23 cellular contexts compared by ENCODE assay signal in the genomic region with DNA sequence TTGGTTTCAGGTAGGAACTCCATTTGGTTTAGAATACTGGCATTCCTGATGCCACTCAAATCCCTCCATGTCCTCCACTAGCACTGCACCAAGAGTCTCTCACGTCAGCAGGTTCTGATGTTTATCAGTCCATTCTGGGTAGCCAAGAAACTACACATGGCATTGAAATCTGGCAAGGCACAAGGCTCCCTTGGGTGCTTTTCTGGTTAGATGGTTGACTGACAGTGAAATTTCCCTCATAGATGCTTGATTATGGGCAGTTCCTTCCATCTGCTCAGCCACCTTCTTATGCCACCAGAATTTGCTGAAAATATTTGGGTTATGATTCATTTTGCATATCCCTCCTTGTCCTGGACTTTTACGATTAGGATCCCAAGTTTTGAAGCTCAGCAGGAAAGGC. TPM values are rescaled to one million over a fixed set of nuclear protein-coding genes. Genes with fewer than 3 reads are reported as not detected.
DNase-seq lines count a peak whose midpoint lies in the region; ATAC-seq, FAIRE-seq and TF ChIP-seq lines count a peak whose summit lies in the region.
"Had no signal": no experiment of that assay in that cellular context is flagged by ENCODE, and none has a peak within 500 bp of the region (broad histone marks: within the 10 kb centered on the region; RNA-seq: fewer than 3 reads in every experiment).

No MANE protein-coding gene starts in this region.

- H3K27me3 ChIP-seq in CD4-positive, alpha-beta T cell (ENCODE audit: control insufficient read depth, insufficient read depth, low read length), result no peaks in the 10 kb centered on the region
- H3K27me3 ChIP-seq in esophagus squamous epithelium (no peaks in the 10 kb centered on the region), pancreas (no peaks in the 10 kb centered on the region)
- H3K27me3 ChIP-seq: BLaER1 had no signal

- peaks cover 17% of the 10 kb centered on the region for H3K9me3 Mint-ChIP-seq in CD4-positive, alpha-beta T cell
- H3K9me3 Mint-ChIP-seq in naive thymus-derived CD8-positive, alpha-beta T cell, result peaks cover 10 to 21% (median 17%) of the 10 kb centered on the region in 9 donors
- peaks cover 5% of the 10 kb centered on the region for H3K9me3 Mint-ChIP-seq in natural killer cell treated with Interleukin-12 subunit alpha and Interleukin-12 subunit beta and Interleukin-15 and Interleukin-18, amount 100 ng/mL, for 72 hours

- no peak for TF ChIP-seq CTCF in CD4-positive, alpha-beta T cell (IDR thresholded peaks at IDR 0.05)
- no peak for TF ChIP-seq CTCF in esophagus squamous epithelium (IDR thresholded peaks at IDR 0.05)
- no peak for TF ChIP-seq CTCF in pancreas (IDR thresholded peaks at IDR 0.05)

- H3K4me1 ChIP-seq in esophagus squamous epithelium, result peaks cover 15 to 70% (median 27%) of the 10 kb centered on the region in 3 donors
- no peaks in the 10 kb centered on the region for H3K4me1 ChIP-seq in pancreas
- H3K4me1 ChIP-seq: BLaER1 had no signal

- POLR2A ChIA-PET in CD4-positive, alpha-beta T cell (lab: Charles Lee), result interaction anchor here (1.0 kb wide), 1 partner anchor 75 kb away, joined by 3 read pairs; no protein-coding TSS in a partner anchor
- POLR2A ChIA-PET in naive thymus-derived CD8-positive, alpha-beta T cell (lab: Charles Lee), result interaction anchor here (0.6 to 3.8 kb wide), 2 partner anchors 9 to 76 kb away, joined by 4 to 31 read pairs; no protein-coding TSS in a partner anchor

- H3K36me3 Mint-ChIP-seq in CD4-positive, alpha-beta T cell (ENCODE audit: low read depth), result peaks cover 58% of the 10 kb centered on the region
- H3K36me3 Mint-ChIP-seq in naive thymus-derived CD8-positive, alpha-beta T cell, result peaks cover 20 to 28% (median 27%) of the 10 kb centered on the region in 3 donors
- H3K36me3 Mint-ChIP-seq in natural killer cell treated with Interleukin-12 subunit alpha and Interleukin-12 subunit beta and Interleukin-15 and Interleukin-18, amount 100 ng/mL, for 72 hours, result peaks cover 5% of the 10 kb centered on the region
- H3K36me3 Mint-ChIP-seq: CD14-positive monocyte had no signal

- no peak overlapping the region for H3K4me3 Mint-ChIP-seq in CD4-positive, alpha-beta T cell
- peak overlapping the region in 5 of 10 donors; percentile 37 to 67 (median 55) for H3K4me3 Mint-ChIP-seq in naive thymus-derived CD8-positive, alpha-beta T cell
- no peak overlapping the region for H3K4me3 Mint-ChIP-seq in natural killer cell treated with Interleukin-12 subunit alpha and Interleukin-12 subunit beta and Interleukin-15 and Interleukin-18, amount 100 ng/mL, for 72 hours
- H3K4me3 Mint-ChIP-seq: CD14-positive monocyte; CD8-positive, alpha-beta memory T cell; H9 had no signal

- H3K36me3 ChIP-seq in esophagus squamous epithelium, result no peaks in the 10 kb centered on the region
- H3K36me3 ChIP-seq in pancreas, result no peaks in the 10 kb centered on the region
- H3K36me3 ChIP-seq: BLaER1 had no signal

- intact Hi-C loops in CD4-positive, alpha-beta T cell (cut with DNase I, micrococcal nuclease), result no loop called here
- intact Hi-C loops in esophagus squamous epithelium (cut with DNase I), result no loop called here
- intact Hi-C loops in pancreas (cut with DNase I), result no loop called here

- H3K4me3 ChIP-seq in esophagus squamous epithelium (no peak overlapping the region), pancreas (no peak overlapping the region)
- H3K4me3 ChIP-seq: BLaER1, GM12878 had no signal

- WGBS in esophagus squamous epithelium, 2 donors, result 67 to 79% methylated on average over 2 of the region's 2 CpGs
- WGBS in pancreas, 2 donors, result 81 to 85% methylated on average over 2 of the region's 2 CpGs

- peak overlapping the region; percentile 90 for H3K27ac Mint-ChIP-seq in CD4-positive, alpha-beta T cell
- H3K27ac Mint-ChIP-seq in naive thymus-derived CD8-positive, alpha-beta T cell, result peak overlapping the region; percentile 44 to 96 (median 82)
- no peak overlapping the region for H3K27ac Mint-ChIP-seq in natural killer cell treated with Interleukin-12 subunit alpha and Interleukin-12 subunit beta and Interleukin-15 and Interleukin-18, amount 100 ng/mL, for 72 hours
- H3K27ac Mint-ChIP-seq: CD14-positive monocyte; CD8-positive, alpha-beta memory T cell; H9 had no signal

- peaks cover 70% of the 10 kb centered on the region for H3K4me1 Mint-ChIP-seq in CD4-positive, alpha-beta T cell (ENCODE audit: low read depth)
- H3K4me1 Mint-ChIP-seq in naive thymus-derived CD8-positive, alpha-beta T cell, result peaks cover 39 to 57% (median 49%) of the 10 kb centered on the region in 4 donors
- no peaks in the 10 kb centered on the region for H3K4me1 Mint-ChIP-seq in natural killer cell treated with Interleukin-12 subunit alpha and Interleukin-12 subunit beta and Interleukin-15 and Interleukin-18, amount 100 ng/mL, for 72 hours (ENCODE audit: low read depth in 2 of 2)
- H3K4me1 Mint-ChIP-seq: CD14-positive monocyte had no signal

- no peak for ATAC-seq in CD4-positive, alpha-beta T cell (ENCODE audit: poor library complexity)
- no peak for ATAC-seq in naive thymus-derived CD8-positive, alpha-beta T cell
- ATAC-seq in pancreas, result no peak
- ATAC-seq in natural killer cell treated with Interleukin-12 subunit alpha and Interleukin-12 subunit beta and Interleukin-15 and Interleukin-18, amount 100 ng/mL, for 72 hours, result no peak
- ATAC-seq: GM12878 had no signal

- TF ChIP-seq POLR2A in esophagus squamous epithelium (IDR thresholded peaks at IDR 0.05), result no peak

- CTCF ChIA-PET in CD4-positive, alpha-beta T cell (lab: Charles Lee), result no interaction called here

- H3K27me3 Mint-ChIP-seq in CD4-positive, alpha-beta T cell, result no peaks in the 10 kb centered on the region
- no peaks in the 10 kb centered on the region for H3K27me3 Mint-ChIP-seq in naive thymus-derived CD8-positive, alpha-beta T cell
- peaks cover 7% of the 10 kb centered on the region in 2 donors for H3K27me3 Mint-ChIP-seq in natural killer cell treated with Interleukin-12 subunit alpha and Interleukin-12 subunit beta and Interleukin-15 and Interleukin-18, amount 100 ng/mL, for 72 hours

- peaks cover 13% of the 10 kb centered on the region for H3K9me3 ChIP-seq in CD4-positive, alpha-beta T cell (ENCODE audit: control insufficient read depth, low read length)
- H3K9me3 ChIP-seq in esophagus squamous epithelium (no peaks in the 10 kb centered on the region), pancreas (no peaks in the 10 kb centered on the region)

- H3K27ac ChIP-seq in CD4-positive, alpha-beta T cell (ENCODE audit: low read depth, low read length), result no peak overlapping the region
- peak overlapping the region in 3 of 4 donors; percentile 86 to 90 (median 87) for H3K27ac ChIP-seq in esophagus squamous epithelium
- H3K27ac ChIP-seq in pancreas, result no peak overlapping the region
- H3K27ac ChIP-seq: BLaER1 had no signal

- no peak for FAIRE-seq in pancreas (lab: Jason Lieb, UNC)
- FAIRE-seq: GM12878, H1 had no signal

- peak; percentile 5 for DNase-seq in DMS79 treated with DMSO at 0.1 percent for 48 hours (lab: John Stamatoyannopoulos, UW)
- no peak for DNase-seq in DMS79 (lab: John Stamatoyannopoulos, UW)
- no peak for DNase-seq in CD4-positive, alpha-beta T cell
- DNase-seq in esophagus squamous epithelium (lab: John Stamatoyannopoulos, UW), result no peak
- DNase-seq in naive thymus-derived CD8-positive, alpha-beta T cell, result no peak
- no peak for DNase-seq in NAMALWA (ENCODE audit: low spot score)
- DNase-seq in pancreas, result no peak
- no peak for DNase-seq in natural killer cell treated with Interleukin-12 subunit alpha and Interleukin-12 subunit beta and Interleukin-15 and Interleukin-18, amount 100 ng/mL, for 72 hours (ENCODE audit: low spot score)
- DNase-seq: 8988T; CD8-positive, alpha-beta memory T cell; COR-L47; DMS153; DND-41; EL; H9 had no signal

RNA-seq across cellular contexts. Expression of gene EDAR, which starts 32.6 kb away (rescaled TPM):
- total RNA-seq in CD4-positive, alpha-beta T cell, result 10 to 100 TPM in 1 of 2 experiments, 1 to 10 TPM in 1; 9.4 to 10.3 TPM
- total RNA-seq in esophagus squamous epithelium (1 to 10 TPM; 3.9 to 5.3 (median 4.4) TPM), pancreas (under 1 TPM; 0.06 to 0.41 (median 0.13) TPM)
- total RNA-seq in naive thymus-derived CD8-positive, alpha-beta T cell, result 10 to 100 TPM; 10.5 to 10.6 TPM
- 10 to 100 TPM in 1 of 3 donors, 1 to 10 TPM in 2; 2.8 to 11.8 (median 5.4) TPM for polyA plus RNA-seq in naive thymus-derived CD8-positive, alpha-beta T cell
- polyA plus RNA-seq in pancreas, result under 1 TPM; 0.05 to 0.11 TPM
- not detected for total RNA-seq in natural killer cell treated with Interleukin-12 subunit alpha and Interleukin-12 subunit beta and Interleukin-15 and Interleukin-18, amount 100 ng/mL, for 72 hours
- total RNA-seq: A673, G401, GM12878, H1, H9, HT-29 had no signal
- polyA plus RNA-seq: AG04450, CD14-positive monocyte, H1 had no signal

Comparison
In these comparisons a context has a peak if more than half of its experiments do, and no peak if none do; other contexts are left out.
1. H3K27ac ChIP-seq: peak in esophagus squamous epithelium (3 of 4); none in CD4-positive, alpha-beta T cell (single experiment) and pancreas (0 of 4).
2. H3K27ac Mint-ChIP-seq: peak in CD4-positive, alpha-beta T cell (single experiment) and naive thymus-derived CD8-positive, alpha-beta T cell (10 of 10); none in natural killer cell treated with Interleukin-12 subunit alpha and Interleukin-12 subunit beta and Interleukin-15 and Interleukin-18, amount 100 ng/mL, for 72 hours (0 of 2).